ENCODE assay signal across 8 cellular contexts in the genomic region with DNA sequence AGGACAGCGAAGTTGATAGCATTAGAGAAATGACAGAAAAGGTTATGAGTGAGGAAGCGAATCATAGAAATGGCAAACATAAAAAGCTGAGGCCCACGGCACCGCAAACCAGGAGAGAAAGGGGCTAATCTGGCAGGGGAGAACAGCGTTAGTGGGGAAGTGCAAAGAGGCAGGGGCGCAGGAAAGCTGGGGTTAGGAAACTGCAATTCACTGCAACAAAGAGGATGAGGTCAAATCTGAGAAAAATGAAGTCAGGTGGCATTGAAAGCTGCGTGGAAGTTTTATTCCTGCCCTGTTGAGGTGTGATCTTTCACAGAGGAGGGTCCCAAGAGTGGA. TPM values are rescaled to one million over a fixed set of nuclear protein-coding genes. Genes with fewer than 3 reads are reported as not detected.
A peak's percentile ranks its signal among the peaks of the same experiment; 100 is the strongest.
DNase-seq lines count a peak whose midpoint lies in the region; ATAC-seq and TF ChIP-seq lines count a peak whose summit lies in the region.

No MANE protein-coding gene starts in this region.

- H3K4me3 ChIP-seq in GM12865 (ENCODE audit: low read depth, low read length) (peak overlapping the region; percentile 67), HUES64 (ENCODE audit: low read length) (peak overlapping the region; percentile 98), adrenal gland (peak overlapping the region in 3 of 4 donors; percentile 65 to 97 (median 92))

- H3K27ac ChIP-seq in HUES64 (ENCODE audit: low read depth, low read length) (peak overlapping the region; percentile 97), adrenal gland (peak overlapping the region; percentile 50 to 88 (median 77)), temporal lobe (ENCODE audit: low read depth, low read length) (peak overlapping the region; percentile 93)

- H3K27me3 ChIP-seq in HUES64 (ENCODE audit: insufficient read depth, low read length) (no peaks in the 10 kb centered on the region), adrenal gland (no peaks in the 10 kb centered on the region)

- no peak for DNase-seq in GM12865 (ENCODE audit: low read depth)
- no peak for DNase-seq in adrenal gland
- peak; percentile 50 for DNase-seq in iPS-NIHi11 (ENCODE audit: low spot score)
- DNase-seq in HUDEP-2 (lab: John Stamatoyannopoulos, UW; ENCODE audit: unreplicated experiment in 76 of 76), result no peak

- H3K9me3 ChIP-seq in HUES64 (ENCODE audit: insufficient read depth, low read depth, low read length) (no peaks in the 10 kb centered on the region), adrenal gland (replicated peaks in 1 of 3) (no peaks in the 10 kb centered on the region)

- H3K36me3 ChIP-seq in HUES64 (ENCODE audit: insufficient read depth, low read length) (no peaks in the 10 kb centered on the region), adrenal gland (replicated peaks in 1 of 2) (no peaks in the 10 kb centered on the region)

- TF ChIP-seq CTCF in GM12865 (IDR thresholded peaks at IDR 0.05; ENCODE audit: insufficient read depth, low read depth, low read length, missing control alignments) (no peak), adrenal gland (IDR thresholded peaks at IDR 0.05) (peak in 1 of 6 experiments; percentile 5)

- ATAC-seq in HG03097 (IDR thresholded peaks at IDR 0.05; ENCODE audit: low FRiP score, unreplicated experiment) (no peak), HG02763 (IDR thresholded peaks at IDR 0.05; ENCODE audit: unreplicated experiment) (no peak)

- TF ChIP-seq POLR2A in adrenal gland (IDR thresholded peaks at IDR 0.05), result no peak

- H3K9ac ChIP-seq in HUES64 (ENCODE audit: low read depth, low read length), result peak overlapping the region; percentile 98

- WGBS in HUES64, result 9% methylated on average over 7 of the region's 7 CpGs
- WGBS in adrenal gland, 4 donors, result 4 to 9% (median 6%) methylated on average over 7 of the region's 7 CpGs

- H3K4me1 ChIP-seq in HUES64 (ENCODE audit: insufficient read depth, low read length), result peaks cover 17% of the 10 kb centered on the region; the same call in 1 of the 2 replicates
- H3K4me1 ChIP-seq in adrenal gland (replicated peaks in 1 of 2), result peaks cover 0 to 28% of the 10 kb centered on the region in 2 donors

- intact Hi-C loops in adrenal gland (cut with DNase I), result no loop called here

RNA-seq across cellular contexts. Expression of a gene that starts 0.6 kb away (rescaled TPM):
- 71.8 TPM for polyA plus RNA-seq in HUES64 (2013, experiment 1 of 2)
- 94.2 TPM for polyA plus RNA-seq in HUES64 (2013, experiment 2 of 2)
- total RNA-seq in adrenal gland, result 10 to 100 TPM; 19.1 to 61.2 (median 35.6) TPM
- polyA plus RNA-seq in adrenal gland, result 10 to 100 TPM; 10.2 to 42.6 (median 12.6) TPM
- 164 TPM for total RNA-seq in temporal lobe
